1 cellular context compared by ENCODE assay signal in the genomic region with DNA sequence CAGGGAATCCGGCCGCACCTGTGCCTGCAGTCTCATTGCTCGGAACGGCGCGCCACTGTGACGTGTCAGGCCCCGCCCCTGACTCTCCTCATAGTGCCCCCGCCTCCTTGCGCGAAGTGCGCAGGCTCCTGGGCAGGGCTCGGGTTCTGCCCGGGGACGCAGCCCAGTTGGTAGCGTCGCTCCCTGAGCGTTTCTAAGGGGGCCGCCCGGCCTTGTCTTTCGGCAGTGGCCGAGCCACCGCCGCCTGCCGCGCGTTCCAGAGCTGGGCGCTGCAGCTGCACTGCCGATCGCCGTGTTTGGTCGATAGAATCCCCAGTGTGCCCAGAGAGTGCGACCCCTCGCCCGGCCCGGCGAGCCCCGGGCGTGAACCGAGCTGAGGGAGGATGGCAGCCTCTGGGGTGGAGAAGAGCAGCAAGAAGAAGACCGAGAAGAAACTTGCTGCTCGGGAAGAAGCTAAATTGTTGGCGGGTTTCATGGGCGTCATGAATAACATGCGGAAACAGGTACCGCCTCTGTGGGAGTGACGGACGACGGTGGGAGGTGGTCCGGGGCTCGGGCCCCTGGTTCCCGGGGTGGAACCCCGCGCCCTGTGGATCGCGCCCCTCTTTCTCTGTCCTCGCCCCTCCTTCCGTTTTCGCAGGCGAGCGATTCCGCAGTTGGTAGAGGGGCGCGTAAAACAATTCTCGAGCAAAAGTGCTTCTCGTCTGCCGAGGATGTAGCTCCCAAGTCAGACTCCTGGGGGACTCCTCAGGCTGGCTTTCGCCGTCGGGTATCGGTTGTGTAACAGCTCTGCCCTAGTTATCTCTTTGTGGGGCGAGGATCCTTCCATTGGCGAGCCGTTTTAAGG.
A peak's percentile ranks its signal among the peaks of the same experiment; 100 is the strongest.
TF ChIP-seq lines count a peak whose summit lies in the region.

A gene with protein sequence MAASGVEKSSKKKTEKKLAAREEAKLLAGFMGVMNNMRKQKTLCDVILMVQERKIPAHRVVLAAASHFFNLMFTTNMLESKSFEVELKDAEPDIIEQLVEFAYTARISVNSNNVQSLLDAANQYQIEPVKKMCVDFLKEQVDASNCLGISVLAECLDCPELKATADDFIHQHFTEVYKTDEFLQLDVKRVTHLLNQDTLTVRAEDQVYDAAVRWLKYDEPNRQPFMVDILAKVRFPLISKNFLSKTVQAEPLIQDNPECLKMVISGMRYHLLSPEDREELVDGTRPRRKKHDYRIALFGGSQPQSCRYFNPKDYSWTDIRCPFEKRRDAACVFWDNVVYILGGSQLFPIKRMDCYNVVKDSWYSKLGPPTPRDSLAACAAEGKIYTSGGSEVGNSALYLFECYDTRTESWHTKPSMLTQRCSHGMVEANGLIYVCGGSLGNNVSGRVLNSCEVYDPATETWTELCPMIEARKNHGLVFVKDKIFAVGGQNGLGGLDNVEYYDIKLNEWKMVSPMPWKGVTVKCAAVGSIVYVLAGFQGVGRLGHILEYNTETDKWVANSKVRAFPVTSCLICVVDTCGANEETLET (plus strand): TSS at position 142 of the 847 bp plus-strand sequence. CDS start 242 bp downstream, at position 384.

TF ChIP-seq in HepG2, 621 proteins besides CTCF, POLR2A, EP300 and RAD21 (continued from another document and continues in another):
- TF ChIP-seq, protein P1, sequence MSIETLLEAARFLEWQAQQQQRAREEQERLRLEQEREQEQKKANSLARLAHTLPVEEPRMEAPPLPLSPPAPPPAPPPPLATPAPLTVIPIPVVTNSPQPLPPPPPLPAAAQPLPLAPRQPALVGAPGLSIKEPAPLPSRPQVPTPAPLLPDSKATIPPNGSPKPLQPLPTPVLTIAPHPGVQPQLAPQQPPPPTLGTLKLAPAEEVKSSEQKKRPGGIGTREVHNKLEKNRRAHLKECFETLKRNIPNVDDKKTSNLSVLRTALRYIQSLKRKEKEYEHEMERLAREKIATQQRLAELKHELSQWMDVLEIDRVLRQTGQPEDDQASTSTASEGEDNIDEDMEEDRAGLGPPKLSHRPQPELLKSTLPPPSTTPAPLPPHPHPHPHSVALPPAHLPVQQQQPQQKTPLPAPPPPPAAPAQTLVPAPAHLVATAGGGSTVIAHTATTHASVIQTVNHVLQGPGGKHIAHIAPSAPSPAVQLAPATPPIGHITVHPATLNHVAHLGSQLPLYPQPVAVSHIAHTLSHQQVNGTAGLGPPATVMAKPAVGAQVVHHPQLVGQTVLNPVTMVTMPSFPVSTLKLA (IDR thresholded peaks at IDR 0.05): no peak; the same call in 1 of the 2 replicates
- peak; percentile 75; the same call in 1 of the 2 replicates for TF ChIP-seq SPEN (CRISPR knock-in tag; IDR thresholded peaks at IDR 0.05; ENCODE audit: low read depth)
- TF ChIP-seq, protein P2, sequence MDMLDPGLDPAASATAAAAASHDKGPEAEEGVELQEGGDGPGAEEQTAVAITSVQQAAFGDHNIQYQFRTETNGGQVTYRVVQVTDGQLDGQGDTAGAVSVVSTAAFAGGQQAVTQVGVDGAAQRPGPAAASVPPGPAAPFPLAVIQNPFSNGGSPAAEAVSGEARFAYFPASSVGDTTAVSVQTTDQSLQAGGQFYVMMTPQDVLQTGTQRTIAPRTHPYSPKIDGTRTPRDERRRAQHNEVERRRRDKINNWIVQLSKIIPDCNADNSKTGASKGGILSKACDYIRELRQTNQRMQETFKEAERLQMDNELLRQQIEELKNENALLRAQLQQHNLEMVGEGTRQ (IDR thresholded peaks at IDR 0.05; ENCODE audit: low read depth, low read length): no peak
- TF ChIP-seq, protein P2 (CRISPR knock-in tag; IDR thresholded peaks at IDR 0.05; ENCODE audit: borderline replicate concordance): no peak
- TF ChIP-seq, protein P3, sequence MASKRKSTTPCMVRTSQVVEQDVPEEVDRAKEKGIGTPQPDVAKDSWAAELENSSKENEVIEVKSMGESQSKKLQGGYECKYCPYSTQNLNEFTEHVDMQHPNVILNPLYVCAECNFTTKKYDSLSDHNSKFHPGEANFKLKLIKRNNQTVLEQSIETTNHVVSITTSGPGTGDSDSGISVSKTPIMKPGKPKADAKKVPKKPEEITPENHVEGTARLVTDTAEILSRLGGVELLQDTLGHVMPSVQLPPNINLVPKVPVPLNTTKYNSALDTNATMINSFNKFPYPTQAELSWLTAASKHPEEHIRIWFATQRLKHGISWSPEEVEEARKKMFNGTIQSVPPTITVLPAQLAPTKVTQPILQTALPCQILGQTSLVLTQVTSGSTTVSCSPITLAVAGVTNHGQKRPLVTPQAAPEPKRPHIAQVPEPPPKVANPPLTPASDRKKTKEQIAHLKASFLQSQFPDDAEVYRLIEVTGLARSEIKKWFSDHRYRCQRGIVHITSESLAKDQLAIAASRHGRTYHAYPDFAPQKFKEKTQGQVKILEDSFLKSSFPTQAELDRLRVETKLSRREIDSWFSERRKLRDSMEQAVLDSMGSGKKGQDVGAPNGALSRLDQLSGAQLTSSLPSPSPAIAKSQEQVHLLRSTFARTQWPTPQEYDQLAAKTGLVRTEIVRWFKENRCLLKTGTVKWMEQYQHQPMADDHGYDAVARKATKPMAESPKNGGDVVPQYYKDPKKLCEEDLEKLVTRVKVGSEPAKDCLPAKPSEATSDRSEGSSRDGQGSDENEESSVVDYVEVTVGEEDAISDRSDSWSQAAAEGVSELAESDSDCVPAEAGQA (IDR thresholded peaks at IDR 0.05; ENCODE audit: low read depth): peak; percentile 56; the same call in 1 of the 2 replicates
- TF ChIP-seq, protein P3 (CRISPR knock-in tag; IDR thresholded peaks at IDR 0.05; ENCODE audit: borderline replicate concordance): no peak
- no peak for TF ChIP-seq GLI4 (CRISPR knock-in tag; IDR thresholded peaks at IDR 0.05; ENCODE audit: borderline replicate concordance)
- TF ChIP-seq, protein P4, sequence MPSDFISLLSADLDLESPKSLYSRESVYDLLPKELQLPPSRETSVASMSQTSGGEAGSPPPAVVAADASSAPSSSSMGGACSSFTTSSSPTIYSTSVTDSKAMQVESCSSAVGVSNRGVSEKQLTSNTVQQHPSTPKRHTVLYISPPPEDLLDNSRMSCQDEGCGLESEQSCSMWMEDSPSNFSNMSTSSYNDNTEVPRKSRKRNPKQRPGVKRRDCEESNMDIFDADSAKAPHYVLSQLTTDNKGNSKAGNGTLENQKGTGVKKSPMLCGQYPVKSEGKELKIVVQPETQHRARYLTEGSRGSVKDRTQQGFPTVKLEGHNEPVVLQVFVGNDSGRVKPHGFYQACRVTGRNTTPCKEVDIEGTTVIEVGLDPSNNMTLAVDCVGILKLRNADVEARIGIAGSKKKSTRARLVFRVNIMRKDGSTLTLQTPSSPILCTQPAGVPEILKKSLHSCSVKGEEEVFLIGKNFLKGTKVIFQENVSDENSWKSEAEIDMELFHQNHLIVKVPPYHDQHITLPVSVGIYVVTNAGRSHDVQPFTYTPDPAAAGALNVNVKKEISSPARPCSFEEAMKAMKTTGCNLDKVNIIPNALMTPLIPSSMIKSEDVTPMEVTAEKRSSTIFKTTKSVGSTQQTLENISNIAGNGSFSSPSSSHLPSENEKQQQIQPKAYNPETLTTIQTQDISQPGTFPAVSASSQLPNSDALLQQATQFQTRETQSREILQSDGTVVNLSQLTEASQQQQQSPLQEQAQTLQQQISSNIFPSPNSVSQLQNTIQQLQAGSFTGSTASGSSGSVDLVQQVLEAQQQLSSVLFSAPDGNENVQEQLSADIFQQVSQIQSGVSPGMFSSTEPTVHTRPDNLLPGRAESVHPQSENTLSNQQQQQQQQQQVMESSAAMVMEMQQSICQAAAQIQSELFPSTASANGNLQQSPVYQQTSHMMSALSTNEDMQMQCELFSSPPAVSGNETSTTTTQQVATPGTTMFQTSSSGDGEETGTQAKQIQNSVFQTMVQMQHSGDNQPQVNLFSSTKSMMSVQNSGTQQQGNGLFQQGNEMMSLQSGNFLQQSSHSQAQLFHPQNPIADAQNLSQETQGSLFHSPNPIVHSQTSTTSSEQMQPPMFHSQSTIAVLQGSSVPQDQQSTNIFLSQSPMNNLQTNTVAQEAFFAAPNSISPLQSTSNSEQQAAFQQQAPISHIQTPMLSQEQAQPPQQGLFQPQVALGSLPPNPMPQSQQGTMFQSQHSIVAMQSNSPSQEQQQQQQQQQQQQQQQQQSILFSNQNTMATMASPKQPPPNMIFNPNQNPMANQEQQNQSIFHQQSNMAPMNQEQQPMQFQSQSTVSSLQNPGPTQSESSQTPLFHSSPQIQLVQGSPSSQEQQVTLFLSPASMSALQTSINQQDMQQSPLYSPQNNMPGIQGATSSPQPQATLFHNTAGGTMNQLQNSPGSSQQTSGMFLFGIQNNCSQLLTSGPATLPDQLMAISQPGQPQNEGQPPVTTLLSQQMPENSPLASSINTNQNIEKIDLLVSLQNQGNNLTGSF (CRISPR knock-in tag; IDR thresholded peaks at IDR 0.05): no peak
- TF ChIP-seq ZBTB38 (CRISPR knock-in tag; IDR thresholded peaks at IDR 0.05): peak; percentile 63; the same call in 1 of the 2 replicates
- TF ChIP-seq, protein P5, sequence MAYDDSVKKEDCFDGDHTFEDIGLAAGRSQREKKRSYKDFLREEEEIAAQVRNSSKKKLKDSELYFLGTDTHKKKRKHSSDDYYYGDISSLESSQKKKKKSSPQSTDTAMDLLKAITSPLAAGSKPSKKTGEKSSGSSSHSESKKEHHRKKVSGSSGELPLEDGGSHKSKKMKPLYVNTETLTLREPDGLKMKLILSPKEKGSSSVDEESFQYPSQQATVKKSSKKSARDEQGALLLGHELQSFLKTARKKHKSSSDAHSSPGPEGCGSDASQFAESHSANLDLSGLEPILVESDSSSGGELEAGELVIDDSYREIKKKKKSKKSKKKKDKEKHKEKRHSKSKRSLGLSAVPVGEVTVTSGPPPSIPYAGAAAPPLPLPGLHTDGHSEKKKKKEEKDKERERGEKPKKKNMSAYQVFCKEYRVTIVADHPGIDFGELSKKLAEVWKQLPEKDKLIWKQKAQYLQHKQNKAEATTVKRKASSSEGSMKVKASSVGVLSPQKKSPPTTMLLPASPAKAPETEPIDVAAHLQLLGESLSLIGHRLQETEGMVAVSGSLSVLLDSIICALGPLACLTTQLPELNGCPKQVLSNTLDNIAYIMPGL (CRISPR knock-in tag; IDR thresholded peaks at IDR 0.05; ENCODE audit: borderline replicate concordance in 1 of 2, low read depth in 1 of 2): peak; percentile 71 to 84; a peak in 3 of 4 replicates
- no peak for TF ChIP-seq ZBTB20 (CRISPR knock-in tag; IDR thresholded peaks at IDR 0.05; ENCODE audit: borderline replicate concordance, low read depth)
- no peak for TF ChIP-seq ZNF138 (CRISPR knock-in tag; IDR thresholded peaks at IDR 0.05; ENCODE audit: low read depth)
- peak; percentile 95 for TF ChIP-seq KMT2A (CRISPR knock-in tag; IDR thresholded peaks at IDR 0.05)
- TF ChIP-seq NAIF1 (CRISPR knock-in tag; IDR thresholded peaks at IDR 0.05; ENCODE audit: borderline replicate concordance): peak; percentile 97
- TF ChIP-seq HOXA9 (CRISPR knock-in tag; IDR thresholded peaks at IDR 0.05; ENCODE audit: borderline replicate concordance): peak; percentile 47; the same call in 1 of the 2 replicates
- no peak for TF ChIP-seq RFXANK (CRISPR knock-in tag; IDR thresholded peaks at IDR 0.05)
- peak; percentile 90 for TF ChIP-seq REL (CRISPR knock-in tag; conservative IDR thresholded peaks at IDR 0.05)
- TF ChIP-seq NFYB (CRISPR knock-in tag; IDR thresholded peaks at IDR 0.05): no peak
- TF ChIP-seq RAD51 (IDR thresholded peaks at IDR 0.05; ENCODE audit: borderline replicate concordance): no peak
- TF ChIP-seq HDAC2 (CRISPR knock-in tag; IDR thresholded peaks at IDR 0.05): peak; percentile 59
- TF ChIP-seq DNMT3B (CRISPR knock-in tag; conservative IDR thresholded peaks at IDR 0.05): peak; percentile 77; the same call in 1 of the 2 replicates
- peak; percentile 99 for TF ChIP-seq KMT2B (CRISPR knock-in tag; IDR thresholded peaks at IDR 0.05)
- TF ChIP-seq TMF1 (CRISPR knock-in tag; IDR thresholded peaks at IDR 0.05; ENCODE audit: low read depth): peak; percentile 61; the same call in 1 of the 2 replicates
- TF ChIP-seq, protein P6, sequence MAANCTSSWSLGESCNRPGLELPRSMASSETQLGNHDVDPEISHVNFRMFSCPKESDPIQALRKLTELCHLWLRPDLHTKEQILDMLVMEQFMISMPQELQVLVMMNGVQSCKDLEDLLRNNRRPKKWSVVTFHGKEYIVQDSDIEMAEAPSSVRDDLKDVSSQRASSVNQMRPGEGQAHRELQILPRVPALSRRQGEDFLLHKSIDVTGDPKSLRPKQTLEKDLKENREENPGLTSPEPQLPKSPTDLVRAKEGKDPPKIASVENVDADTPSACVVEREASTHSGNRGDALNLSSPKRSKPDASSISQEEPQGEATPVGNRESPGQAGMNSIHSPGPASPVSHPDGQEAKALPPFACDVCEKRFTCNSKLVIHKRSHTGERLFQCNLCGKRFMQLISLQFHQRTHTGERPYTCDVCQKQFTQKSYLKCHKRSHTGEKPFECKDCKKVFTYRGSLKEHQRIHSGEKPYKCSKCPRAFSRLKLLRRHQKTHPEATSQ (CRISPR knock-in tag; IDR thresholded peaks at IDR 0.05; ENCODE audit: borderline replicate concordance): 0 out of 2 replicates have a peak, but pooled peaks have one; percentile 73
- TF ChIP-seq, protein P7, sequence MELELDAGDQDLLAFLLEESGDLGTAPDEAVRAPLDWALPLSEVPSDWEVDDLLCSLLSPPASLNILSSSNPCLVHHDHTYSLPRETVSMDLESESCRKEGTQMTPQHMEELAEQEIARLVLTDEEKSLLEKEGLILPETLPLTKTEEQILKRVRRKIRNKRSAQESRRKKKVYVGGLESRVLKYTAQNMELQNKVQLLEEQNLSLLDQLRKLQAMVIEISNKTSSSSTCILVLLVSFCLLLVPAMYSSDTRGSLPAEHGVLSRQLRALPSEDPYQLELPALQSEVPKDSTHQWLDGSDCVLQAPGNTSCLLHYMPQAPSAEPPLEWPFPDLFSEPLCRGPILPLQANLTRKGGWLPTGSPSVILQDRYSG (CRISPR knock-in tag; IDR thresholded peaks at IDR 0.05): no peak
- peak; percentile 58; the same call in 1 of the 2 replicates for TF ChIP-seq MTA1 (CRISPR knock-in tag; IDR thresholded peaks at IDR 0.05; ENCODE audit: borderline replicate concordance)
- no peak for TF ChIP-seq ZNF496 (CRISPR knock-in tag; IDR thresholded peaks at IDR 0.05; ENCODE audit: insufficient replicate concordance)
